Comparison of ENCODE assay signal across 15 cellular contexts in the genomic region with DNA sequence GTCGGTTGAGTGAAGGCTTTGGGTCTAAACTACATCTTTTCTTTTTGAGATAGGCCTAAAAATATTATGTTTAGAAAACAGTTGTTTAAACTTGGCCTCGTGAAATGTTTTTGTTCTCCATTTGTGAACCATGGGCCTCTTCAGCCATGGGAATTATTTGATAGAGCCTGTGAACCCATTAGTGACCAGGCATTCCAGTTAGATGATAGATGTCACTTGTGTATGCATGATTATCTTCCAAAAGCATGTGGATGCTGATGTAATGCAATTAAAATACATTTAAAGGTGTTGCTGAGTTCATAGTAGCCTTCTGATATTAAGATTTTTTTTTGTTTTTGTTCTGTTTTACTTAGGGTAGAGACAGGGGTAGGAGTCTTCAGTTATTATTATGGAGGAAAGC. TPM values are rescaled to one million over a fixed set of nuclear protein-coding genes. Genes with fewer than 3 reads are reported as not detected.
A peak's percentile ranks its signal among the peaks of the same experiment; 100 is the strongest.
DNase-seq lines count a peak whose midpoint lies in the region; ATAC-seq and TF ChIP-seq lines count a peak whose summit lies in the region.
"Had no signal": no experiment of that assay in that cellular context is flagged by ENCODE, and none has a peak within 500 bp of the region (broad histone marks: within the 10 kb centered on the region; RNA-seq: fewer than 3 reads in every experiment).

No MANE protein-coding gene starts in this region.

- H3K4me3 Mint-ChIP-seq in chondrocyte (ENCODE audit: unreplicated experiment), result no peak overlapping the region
- H3K4me3 Mint-ChIP-seq in neural crest cell, result peak overlapping the region; percentile 10
- H3K4me3 Mint-ChIP-seq: activated CD4-positive, alpha-beta T cell treated with anti-CD3 and anti-CD28 coated beads for 36 hours; activated T-cell treated with anti-CD3 and anti-CD28 coated beads, Interleukin-2, amount 50 U/mL, for 24 hours; stimulated activated memory B cell treated with anti-CD40 and anti-IgM and Interleukin-4, amounts not matched to agents 10 μg/mL and 1 μg/mL and 100 μg/mL, for 72 hours; T-helper 17 cell had no signal

- H3K36me3 Mint-ChIP-seq in chondrocyte (ENCODE audit: low read depth), result no peaks in the 10 kb centered on the region
- H3K36me3 Mint-ChIP-seq in neural crest cell (ENCODE audit: low read depth), result no peaks in the 10 kb centered on the region

- H3K27ac ChIP-seq in left ventricle myocardium inferior (replicated peaks) (peak overlapping the region; percentile 87), right cardiac atrium (ENCODE audit: low read length) (no peak overlapping the region), vagina (peak overlapping the region; percentile 30)
- H3K27ac ChIP-seq: prostate gland had no signal

- H3K36me3 ChIP-seq in left ventricle myocardium inferior (no peaks in the 10 kb centered on the region), vagina (no peaks in the 10 kb centered on the region)
- H3K36me3 ChIP-seq: prostate gland had no signal

- H3K27me3 ChIP-seq in left ventricle myocardium inferior (ENCODE audit: low read depth), result no peaks in the 10 kb centered on the region
- H3K27me3 ChIP-seq in right cardiac atrium (ENCODE audit: control insufficient read depth, insufficient read depth), result no peaks in the 10 kb centered on the region
- no peaks in the 10 kb centered on the region for H3K27me3 ChIP-seq in vagina

- H3K9me3 ChIP-seq in left ventricle myocardium inferior (replicated peaks) (no peaks in the 10 kb centered on the region), right cardiac atrium (ENCODE audit: control insufficient read depth, low read length) (no peaks in the 10 kb centered on the region), vagina (no peaks in the 10 kb centered on the region)
- H3K9me3 ChIP-seq: prostate gland had no signal

- intact Hi-C loops in left ventricle myocardium inferior (cut with micrococcal nuclease), result no loop called here
- intact Hi-C loops in right cardiac atrium (cut with DNase I), result no loop called here
- intact Hi-C loops in vagina (cut with DNase I), result loop anchor here (5.0 kb wide), 1 partner anchor 34 kb away; the partner anchor contains the start of gene CPEB4

- TF ChIP-seq POLR2A in vagina (IDR thresholded peaks at IDR 0.05), result no peak

- peaks cover 27% of the 10 kb centered on the region for H3K4me1 Mint-ChIP-seq in chondrocyte (ENCODE audit: low read depth)
- peaks cover 22% of the 10 kb centered on the region for H3K4me1 Mint-ChIP-seq in neural crest cell

- TF ChIP-seq CTCF in left ventricle myocardium inferior (IDR thresholded peaks at IDR 0.05; ENCODE audit: borderline replicate concordance) (no peak), chondrocyte (IDR thresholded peaks at IDR 0.05) (no peak), neural crest cell (conservative IDR thresholded peaks at IDR 0.05) (no peak), vagina (IDR thresholded peaks at IDR 0.05) (no peak)

- H3K4me3 ChIP-seq in left ventricle myocardium inferior (peak overlapping the region; percentile 61), right cardiac atrium (ENCODE audit: low read length) (no peak overlapping the region), vagina (no peak overlapping the region)
- H3K4me3 ChIP-seq: prostate gland had no signal

- no peak for DNase-seq in left ventricle myocardium inferior
- DNase-seq in right cardiac atrium, result no peak
- DNase-seq in chondrocyte (ENCODE audit: low spot score), result no peak
- DNase-seq in neural crest cell (ENCODE audit: low read depth, low spot score), result no peak
- DNase-seq in vagina (ENCODE audit: extremely low spot score in 2 of 2), result no peak
- DNase-seq in stimulated activated CD4-positive, alpha-beta T cell treated with anti-CD3 and anti-CD28 coated beads, Interleukin-4, amount 100 ng/mL, for 1 hour, result no peak
- DNase-seq: activated CD4-positive, alpha-beta T cell treated with anti-CD3 and anti-CD28 coated beads for 36 hours; activated T-cell treated with anti-CD3 and anti-CD28 coated beads, Interleukin-2, amount 50 U/mL, for 24 hours; NCI-H187 treated with DMSO at 0.1 percent for 48 hours; stimulated activated CD4-positive, alpha-beta T cell treated with anti-CD3 and anti-CD28 coated beads, Interleukin-2, amount 100 ng/mL, for 48 hours; T-helper 17 cell had no signal

- H3K4me1 ChIP-seq in left ventricle myocardium inferior (peaks cover 99% of the 10 kb centered on the region), right cardiac atrium (ENCODE audit: control insufficient read depth, insufficient read depth, low read length) (peaks cover 13% of the 10 kb centered on the region), vagina (peaks cover 67% of the 10 kb centered on the region)

- H3K27ac Mint-ChIP-seq in chondrocyte (ENCODE audit: unreplicated experiment) (peak overlapping the region; percentile 66), neural crest cell (ENCODE audit: unreplicated experiment) (no peak overlapping the region)
- H3K27ac Mint-ChIP-seq: activated CD4-positive, alpha-beta T cell treated with anti-CD3 and anti-CD28 coated beads for 36 hours; activated T-cell treated with anti-CD3 and anti-CD28 coated beads, Interleukin-2, amount 50 U/mL, for 24 hours; stimulated activated memory B cell treated with anti-CD40 and anti-IgM and Interleukin-4, amounts not matched to agents 10 μg/mL and 1 μg/mL and 100 μg/mL, for 72 hours; T-helper 17 cell had no signal

- no peaks in the 10 kb centered on the region for H3K27me3 Mint-ChIP-seq in chondrocyte (ENCODE audit: low read depth)
- H3K27me3 Mint-ChIP-seq in neural crest cell (ENCODE audit: low read depth), result no peaks in the 10 kb centered on the region
- H3K27me3 Mint-ChIP-seq: activated CD4-positive, alpha-beta T cell treated with anti-CD3 and anti-CD28 coated beads for 36 hours; activated T-cell treated with anti-CD3 and anti-CD28 coated beads, Interleukin-2, amount 50 U/mL, for 24 hours; stimulated activated memory B cell treated with anti-CD40 and anti-IgM and Interleukin-4, amounts not matched to agents 10 μg/mL and 1 μg/mL and 100 μg/mL, for 72 hours; T-helper 17 cell had no signal

- no peak for ATAC-seq in right cardiac atrium
- ATAC-seq in GM18861 (IDR thresholded peaks at IDR 0.05; ENCODE audit: unreplicated experiment), result no peak
- no peak for ATAC-seq in GM21390 (IDR thresholded peaks at IDR 0.05; ENCODE audit: unreplicated experiment)
- ATAC-seq: activated CD4-positive, alpha-beta T cell treated with anti-CD3 and anti-CD28 coated beads for 36 hours; stimulated activated memory B cell treated with anti-CD40 and anti-IgM and Interleukin-4, amounts not matched to agents 10 μg/mL and 1 μg/mL and 100 μg/mL, for 72 hours; T-helper 17 cell had no signal

- WGBS in right cardiac atrium, result 45% methylated on average over 2 of the region's 2 CpGs

- H3K9me3 Mint-ChIP-seq in chondrocyte (ENCODE audit: low read depth), result no peaks in the 10 kb centered on the region
- H3K9me3 Mint-ChIP-seq in neural crest cell, result no peaks in the 10 kb centered on the region
- H3K9me3 Mint-ChIP-seq: activated T-cell treated with anti-CD3 and anti-CD28 coated beads, Interleukin-2, amount 50 U/mL, for 24 hours; stimulated activated memory B cell treated with anti-CD40 and anti-IgM and Interleukin-4, amounts not matched to agents 10 μg/mL and 1 μg/mL and 100 μg/mL, for 72 hours had no signal

RNA-seq across cellular contexts. Expression of gene CPEB4, which starts 32.7 kb away (rescaled TPM):
- 136 TPM for total RNA-seq in left ventricle myocardium inferior
- total RNA-seq in right cardiac atrium, result 100 to 1,000 TPM in 2 of 4 donors, 10 to 100 TPM in 2; 92.4 to 152 (median 98.8) TPM
- 23.9 TPM for polyA plus RNA-seq in right cardiac atrium
- total RNA-seq in chondrocyte, result 24.7 to 27.7 TPM (median 27.1 TPM) in 3 replicates
- total RNA-seq in neural crest cell, result 11.0 and 11.3 TPM in 2 replicates
- 31.9 TPM for total RNA-seq in vagina
